In genomic region chr12:122982494-122982850, GRCh38 we compare ENCODE assay signal across 2 cellular contexts.
A peak's percentile ranks its signal among the peaks of the same experiment; 100 is the strongest.
TF ChIP-seq lines count a peak whose summit lies in the region.

No MANE protein-coding gene starts in this region.

TF ChIP-seq in HCT116, 20 proteins besides CTCF, POLR2A, EP300 and RAD21:
- no peak for TF ChIP-seq EZH2phosphoT487 (IDR thresholded peaks at IDR 0.05; ENCODE audit: borderline replicate concordance)
- TF ChIP-seq EGR1 (IDR thresholded peaks at IDR 0.05; ENCODE audit: low read depth), result no peak
- TF ChIP-seq ELF1 (IDR thresholded peaks at IDR 0.05; ENCODE audit: borderline replicate concordance, low read depth), result no peak
- no peak for TF ChIP-seq ATF3 (IDR thresholded peaks at IDR 0.05)
- no peak for TF ChIP-seq SP1 (IDR thresholded peaks at IDR 0.05; ENCODE audit: low read depth)

TF ChIP-seq in K562, 482 proteins besides CTCF, POLR2A, EP300 and RAD21:
- TF ChIP-seq RBM22 (IDR thresholded peaks at IDR 0.05; ENCODE audit: low read depth, low read length, poor library complexity, severe bottlenecking) (peak; percentile 58), RBFOX2 (IDR thresholded peaks at IDR 0.05; ENCODE audit: low read depth, low read length) (peak; percentile 13; the same call in 1 of the 2 replicates), POLR2AphosphoS5 (IDR thresholded peaks at IDR 0.05; ENCODE audit: control insufficient read depth, insufficient read depth, low read depth, low read length) (peak; percentile 10; the same call in 1 of the 2 replicates), SNRNP70 (optimal IDR thresholded peaks at IDR 0.05; ENCODE audit: low read depth, low read length) (no peak), KDM5B (IDR thresholded peaks at IDR 0.05; ENCODE audit: insufficient replicate concordance, low read depth, low read length) (peak; percentile 26), SMARCC2 (IDR thresholded peaks at IDR 0.05; ENCODE audit: low read depth) (no peak)
TF ChIP-seq in K562: peak in this region for 4.
